32 cellular contexts compared by ENCODE assay signal in genomic region chr12:41202051-41202450, GRCh38. TPM values are rescaled to one million over a fixed set of nuclear protein-coding genes. Genes with fewer than 3 reads are reported as not detected.
"Had no signal": no experiment of that assay in that cellular context is flagged by ENCODE, and none has a peak within 500 bp of the region (broad histone marks: within the 10 kb centered on the region; RNA-seq: fewer than 3 reads in every experiment).

No MANE protein-coding gene starts in this region.

- H3K27me3 Mint-ChIP-seq: activated CD4-positive, alpha-beta T cell treated with anti-CD3 and anti-CD28 coated beads, Interleukin-2, amount 10 ng/mL, durations not matched to agents 24 days and 14 days; activated CD8-positive, alpha-beta T cell treated with anti-CD3 and anti-CD28 coated beads for 36 hours; activated T-cell treated with anti-CD3 and anti-CD28 coated beads, Interleukin-2, amount 50 U/mL, for 24 hours had no signal

- H3K9me3 ChIP-seq: adrenal gland, body of pancreas, breast epithelium had no signal

- H3K27ac Mint-ChIP-seq: activated CD4-positive, alpha-beta T cell treated with anti-CD3 and anti-CD28 coated beads, Interleukin-2, amount 10 ng/mL, durations not matched to agents 24 days and 14 days; activated CD8-positive, alpha-beta T cell treated with anti-CD3 and anti-CD28 coated beads for 36 hours; activated naive CD4-positive, alpha-beta T cell treated with anti-CD3 and anti-CD28 coated beads for 36 hours; activated naive CD4-positive, alpha-beta T cell treated with anti-CD3 and anti-CD28 coated beads, Interleukin-2, amount 50 U/mL, for 72 hours; activated T-cell treated with anti-CD3 and anti-CD28 coated beads, Interleukin-2, amount 50 U/mL, for 24 hours; activated T-helper 1 cell treated with anti-CD3 and anti-CD28 coated beads, Interleukin-12 subunit alpha, Interleukin-12 subunit beta, Interleukin-2, Interleukin-4 antibody, amounts not matched to agents 30 ng/mL and 10 ng/mL and 1 ng/mL, durations not matched to agents 14 hours and 24 hours and 36 hours had no signal

- H3K27me3 ChIP-seq: adrenal gland, body of pancreas, breast epithelium had no signal

- H3K27ac ChIP-seq: adrenal gland, body of pancreas, breast epithelium, VCaP had no signal

- H3K4me3 Mint-ChIP-seq: activated CD4-positive, alpha-beta T cell treated with anti-CD3 and anti-CD28 coated beads, Interleukin-2, amount 10 ng/mL, durations not matched to agents 24 days and 14 days; activated CD8-positive, alpha-beta T cell treated with anti-CD3 and anti-CD28 coated beads for 36 hours; activated naive CD4-positive, alpha-beta T cell treated with anti-CD3 and anti-CD28 coated beads for 36 hours; activated T-cell treated with anti-CD3 and anti-CD28 coated beads, Interleukin-2, amount 50 U/mL, for 24 hours; activated T-helper 1 cell treated with anti-CD3 and anti-CD28 coated beads, Interleukin-12 subunit alpha, Interleukin-12 subunit beta, Interleukin-2, Interleukin-4 antibody, amounts not matched to agents 30 ng/mL and 10 ng/mL and 1 ng/mL, durations not matched to agents 14 hours and 24 hours and 36 hours had no signal

- H3K4me3 ChIP-seq: adrenal gland, body of pancreas, breast epithelium had no signal

- ATAC-seq: activated CD8-positive, alpha-beta T cell treated with anti-CD3 and anti-CD28 coated beads for 36 hours; activated naive CD4-positive, alpha-beta T cell treated with anti-CD3 and anti-CD28 coated beads, Interleukin-2, amount 50 U/mL, for 72 hours; body of pancreas had no signal

- H3K9me3 Mint-ChIP-seq: activated CD4-positive, alpha-beta T cell treated with anti-CD3 and anti-CD28 coated beads, Interleukin-2, amount 10 ng/mL, durations not matched to agents 24 days and 14 days; activated CD8-positive, alpha-beta T cell treated with anti-CD3 and anti-CD28 coated beads for 36 hours; activated naive CD4-positive, alpha-beta T cell treated with anti-CD3 and anti-CD28 coated beads for 36 hours; activated T-cell treated with anti-CD3 and anti-CD28 coated beads, Interleukin-2, amount 50 U/mL, for 24 hours; activated T-helper 1 cell treated with anti-CD3 and anti-CD28 coated beads, Interleukin-12 subunit alpha, Interleukin-12 subunit beta, Interleukin-2, Interleukin-4 antibody, amounts not matched to agents 30 ng/mL and 10 ng/mL and 1 ng/mL, durations not matched to agents 14 hours and 24 hours and 36 hours had no signal

- H3K36me3 Mint-ChIP-seq: activated naive CD4-positive, alpha-beta T cell treated with anti-CD3 and anti-CD28 coated beads, Interleukin-2, amount 50 U/mL, for 72 hours had no signal

- DNase-seq: activated CD4-positive, alpha-beta T cell treated with anti-CD3 and anti-CD28 coated beads, Interleukin-2, amount 10 ng/mL, durations not matched to agents 24 days and 14 days; activated CD4-positive, alpha-beta T cell treated with anti-CD3 and anti-CD28 coated beads, Interleukin-2, amount 50 U/mL, for 4 hours; activated CD4-positive, CD25-positive, alpha-beta regulatory T cell; activated CD8-positive, alpha-beta T cell treated with anti-CD3 and anti-CD28 coated beads for 36 hours; activated gamma-delta T cell treated with Interleukin-2 at 50 U/mL for 16 hours; activated naive CD4-positive, alpha-beta T cell treated with anti-CD3 and anti-CD28 coated beads for 36 hours; activated T-cell treated with anti-CD3 and anti-CD28 coated beads, Interleukin-2, amount 50 U/mL, for 24 hours; adrenal gland; body of pancreas; cerebellar nuclear complex; KG1; NCI-H1092 treated with DMSO at 0.1 percent for 48 hours; NCI-H1417 treated with DMSO at 0.1 percent for 48 hours; NCI-H187 treated with DMSO at 0.1 percent for 48 hours; NCI-H2081; NCI-H226; NCI-H524; NCI-H69; Right ventricle myocardium superior; SW 1271; T-helper 1 cell; T-helper 2 cell; T-helper 9 cell had no signal

- H3K4me1 ChIP-seq: body of pancreas, breast epithelium had no signal

- H3K36me3 ChIP-seq: adrenal gland, breast epithelium had no signal

RNA-seq across cellular contexts. Expression of gene PDZRN4, which starts 13.9 kb away (rescaled TPM):
- total RNA-seq: activated CD4-positive, alpha-beta T cell treated with anti-CD3 and anti-CD28 coated beads, Interleukin-2, amount 10 ng/mL, durations not matched to agents 24 days and 14 days; activated CD8-positive, alpha-beta memory T cell treated with anti-CD3 and anti-CD28 coated beads for 36 hours; activated CD8-positive, alpha-beta T cell treated with anti-CD3 and anti-CD28 coated beads for 36 hours; activated naive CD4-positive, alpha-beta T cell treated with anti-CD3 and anti-CD28 coated beads for 36 hours; activated naive CD4-positive, alpha-beta T cell treated with anti-CD3 and anti-CD28 coated beads, Interleukin-2, amount 50 U/mL, for 72 hours; activated T-helper 1 cell treated with anti-CD3 and anti-CD28 coated beads, Interleukin-12 subunit alpha, Interleukin-12 subunit beta, Interleukin-2, Interleukin-4 antibody, amounts not matched to agents 30 ng/mL and 10 ng/mL and 1 ng/mL, durations not matched to agents 14 hours and 24 hours and 36 hours; astrocyte; cardiac septum; LHCN-M2; M059J; Right ventricle myocardium superior had no signal
